In genomic region chr1:222546548-222547259, GRCh38 we compare ENCODE assay signal across 8 cellular contexts. TPM values are rescaled to one million over a fixed set of nuclear protein-coding genes. Genes with fewer than 3 reads are reported as not detected.
DNase-seq lines count a peak whose midpoint lies in the region; TF ChIP-seq lines count a peak whose summit lies in the region.

No MANE protein-coding gene starts in this region.

- H3K36me3 ChIP-seq in BJ (ENCODE audit: control insufficient read depth, insufficient read depth, low read length) (no peaks in the 10 kb centered on the region), uterus (no peaks in the 10 kb centered on the region)

- no peak overlapping the region for H3K4me3 Mint-ChIP-seq in T-helper 2 cell treated with Interferon-gamma antibody and Interleukin-4, amounts not matched to agents 5 μg/mL and 100 μg/mL, for 36 hours
- H3K4me3 Mint-ChIP-seq in activated T-helper 2 cell treated with anti-CD3 and anti-CD28 coated beads, Interferon-gamma antibody, Interleukin-2, Interleukin-4, amounts not matched to agents 10 μg/mL and 5 μg/mL and 100 μg/mL, durations not matched to agents 14 hours and 24 hours and 36 hours (ENCODE audit: low read depth), result no peak overlapping the region
- no peak overlapping the region for H3K4me3 Mint-ChIP-seq in activated naive CD4-positive, alpha-beta T cell treated with anti-CD3 and anti-CD28 coated beads, Interleukin-2, amount 10 ng/mL, durations not matched to agents 7 days and 5 days

- no peaks in the 10 kb centered on the region for H3K9me3 ChIP-seq in uterus

- no peak overlapping the region for H3K27ac Mint-ChIP-seq in T-helper 2 cell treated with Interferon-gamma antibody and Interleukin-4, amounts not matched to agents 5 μg/mL and 100 μg/mL, for 36 hours
- no peak overlapping the region for H3K27ac Mint-ChIP-seq in activated T-helper 2 cell treated with anti-CD3 and anti-CD28 coated beads, Interferon-gamma antibody, Interleukin-2, Interleukin-4, amounts not matched to agents 10 μg/mL and 5 μg/mL and 100 μg/mL, durations not matched to agents 14 hours and 24 hours and 36 hours
- no peak overlapping the region for H3K27ac Mint-ChIP-seq in activated naive CD4-positive, alpha-beta T cell treated with anti-CD3 and anti-CD28 coated beads, Interleukin-2, amount 10 ng/mL, durations not matched to agents 7 days and 5 days

- in situ Hi-C loops in KBM-7 (cut with MboI; ENCODE audit: low pct_unique_long_range_greater_than_20kb, low sequenced_read_pairs), result no loop called here

- H3K4me3 ChIP-seq in BJ (ENCODE audit: low read depth, low read length) (peak overlapping the region; percentile 2; the same call in 1 of the 2 replicates), uterus (no peak overlapping the region)

- peaks cover 10% of the 10 kb centered on the region for H3K27me3 Mint-ChIP-seq in T-helper 2 cell treated with Interferon-gamma antibody and Interleukin-4, amounts not matched to agents 5 μg/mL and 100 μg/mL, for 36 hours (ENCODE audit: low read depth)
- H3K27me3 Mint-ChIP-seq in activated T-helper 2 cell treated with anti-CD3 and anti-CD28 coated beads, Interferon-gamma antibody, Interleukin-2, Interleukin-4, amounts not matched to agents 10 μg/mL and 5 μg/mL and 100 μg/mL, durations not matched to agents 14 hours and 24 hours and 36 hours (ENCODE audit: low read depth), result peaks cover 17% of the 10 kb centered on the region
- peaks cover 26% of the 10 kb centered on the region for H3K27me3 Mint-ChIP-seq in activated naive CD4-positive, alpha-beta T cell treated with anti-CD3 and anti-CD28 coated beads, Interleukin-2, amount 10 ng/mL, durations not matched to agents 7 days and 5 days

- intact Hi-C loops in uterus (cut with DNase I; ENCODE audit: low total_unique reads), result no loop called here
- intact Hi-C loops in activated T-helper 2 cell treated with anti-CD3 and anti-CD28 coated beads, Interferon-gamma antibody, Interleukin-2, Interleukin-4, amounts not matched to agents 10 μg/mL and 5 μg/mL and 100 μg/mL, durations not matched to agents 14 hours and 24 hours and 36 hours (cut with micrococcal nuclease), result no loop called here

- no peak overlapping the region for H3K27ac ChIP-seq in uterus

- no peaks in the 10 kb centered on the region; the same call in 1 of the 2 replicates for H3K27me3 ChIP-seq in BJ (ENCODE audit: control insufficient read depth, insufficient read depth, low read length)
- no peaks in the 10 kb centered on the region for H3K27me3 ChIP-seq in uterus

- H3K4me1 ChIP-seq in uterus, result no peaks in the 10 kb centered on the region

- CTCF ChIA-PET in BJ (lab: Yijun Ruan, JAX), result interaction anchor here (1.3 kb wide), 2 partner anchors 9 to 91 kb away, joined by 5 to 8 read pairs; no protein-coding TSS in a partner anchor
- CTCF ChIA-PET in activated naive CD4-positive, alpha-beta T cell treated with anti-CD3 and anti-CD28 coated beads, Interleukin-2, amount 10 ng/mL, durations not matched to agents 7 days and 5 days (lab: Charles Lee), result no interaction called here

- H3K36me3 Mint-ChIP-seq in T-helper 2 cell treated with Interferon-gamma antibody and Interleukin-4, amounts not matched to agents 5 μg/mL and 100 μg/mL, for 36 hours (ENCODE audit: low read depth), result no peaks in the 10 kb centered on the region
- H3K36me3 Mint-ChIP-seq in activated T-helper 2 cell treated with anti-CD3 and anti-CD28 coated beads, Interferon-gamma antibody, Interleukin-2, Interleukin-4, amounts not matched to agents 10 μg/mL and 5 μg/mL and 100 μg/mL, durations not matched to agents 14 hours and 24 hours and 36 hours (ENCODE audit: low read depth), result no peaks in the 10 kb centered on the region
- no peaks in the 10 kb centered on the region for H3K36me3 Mint-ChIP-seq in activated naive CD4-positive, alpha-beta T cell treated with anti-CD3 and anti-CD28 coated beads, Interleukin-2, amount 10 ng/mL, durations not matched to agents 7 days and 5 days

- TF ChIP-seq POLR2A in uterus (IDR thresholded peaks at IDR 0.05), result no peak

- H3K9me3 Mint-ChIP-seq in T-helper 2 cell treated with Interferon-gamma antibody and Interleukin-4, amounts not matched to agents 5 μg/mL and 100 μg/mL, for 36 hours, result no peaks in the 10 kb centered on the region
- no peaks in the 10 kb centered on the region for H3K9me3 Mint-ChIP-seq in activated T-helper 2 cell treated with anti-CD3 and anti-CD28 coated beads, Interferon-gamma antibody, Interleukin-2, Interleukin-4, amounts not matched to agents 10 μg/mL and 5 μg/mL and 100 μg/mL, durations not matched to agents 14 hours and 24 hours and 36 hours
- H3K9me3 Mint-ChIP-seq in activated naive CD4-positive, alpha-beta T cell treated with anti-CD3 and anti-CD28 coated beads, Interleukin-2, amount 10 ng/mL, durations not matched to agents 7 days and 5 days, result no peaks in the 10 kb centered on the region

- POLR2A ChIA-PET in BJ (lab: Charles Lee), result no interaction called here

- TF ChIP-seq CTCF in BJ (IDR thresholded peaks at IDR 0.05; ENCODE audit: insufficient read depth, low read depth, low read length) (no peak), uterus (IDR thresholded peaks at IDR 0.05) (no peak)

- H3K4me1 Mint-ChIP-seq in T-helper 2 cell treated with Interferon-gamma antibody and Interleukin-4, amounts not matched to agents 5 μg/mL and 100 μg/mL, for 36 hours (ENCODE audit: low read depth), result no peaks in the 10 kb centered on the region
- H3K4me1 Mint-ChIP-seq in activated T-helper 2 cell treated with anti-CD3 and anti-CD28 coated beads, Interferon-gamma antibody, Interleukin-2, Interleukin-4, amounts not matched to agents 10 μg/mL and 5 μg/mL and 100 μg/mL, durations not matched to agents 14 hours and 24 hours and 36 hours (ENCODE audit: low read depth), result no peaks in the 10 kb centered on the region
- no peaks in the 10 kb centered on the region for H3K4me1 Mint-ChIP-seq in activated naive CD4-positive, alpha-beta T cell treated with anti-CD3 and anti-CD28 coated beads, Interleukin-2, amount 10 ng/mL, durations not matched to agents 7 days and 5 days

- DNase-seq in BJ (ENCODE audit: low read depth), result peak; percentile 62
- DNase-seq in KBM-7, result peak; percentile 14
- peak; percentile 85 for DNase-seq in T1000 (lab: John Stamatoyannopoulos, UW)
- DNase-seq in kidney glomerular epithelial cell (lab: John Stamatoyannopoulos, UW), result peak; percentile 68
- no peak for DNase-seq in uterus
- no peak for DNase-seq in T-helper 2 cell treated with Interferon-gamma antibody and Interleukin-4, amounts not matched to agents 5 μg/mL and 100 μg/mL, for 36 hours (ENCODE audit: low spot score)
- DNase-seq in activated T-helper 2 cell treated with anti-CD3 and anti-CD28 coated beads, Interferon-gamma antibody, Interleukin-2, Interleukin-4, amounts not matched to agents 10 μg/mL and 5 μg/mL and 100 μg/mL, durations not matched to agents 14 hours and 24 hours and 36 hours (ENCODE audit: low spot score), result no peak
- no peak for DNase-seq in activated naive CD4-positive, alpha-beta T cell treated with anti-CD3 and anti-CD28 coated beads, Interleukin-2, amount 10 ng/mL, durations not matched to agents 7 days and 5 days

RNA-seq across cellular contexts. Expression of gene HHIPL2, which starts 1.2 kb away (rescaled TPM):
- polyA plus RNA-seq in BJ (2011; rRNA removed), result 0.23 and 0.32 TPM in 2 replicates
- polyA minus RNA-seq in BJ (2011; rRNA and poly(A)+ RNA removed), result not detected in 2 replicates
- under 1 TPM in 2 of 4 donors, not detected in 2; 0.07 to 0.55 TPM for total RNA-seq in uterus
- 0.16 and 0.21 TPM in 2 replicates for total RNA-seq in activated T-helper 2 cell treated with anti-CD3 and anti-CD28 coated beads, Interferon-gamma antibody, Interleukin-2, Interleukin-4, amounts not matched to agents 10 μg/mL and 5 μg/mL and 100 μg/mL, durations not matched to agents 14 hours and 24 hours and 36 hours

RNA-seq across cellular contexts. Expression of gene TAF1A, which starts 43.0 kb away (rescaled TPM):
- polyA plus RNA-seq in BJ (2011; rRNA removed), result 2.2 and 4.2 TPM in 2 replicates
- polyA minus RNA-seq in BJ (2011; rRNA and poly(A)+ RNA removed), result 1.4 TPM in 2 replicates
- 10 to 100 TPM in 1 of 4 donors, 1 to 10 TPM in 3; 2.0 to 30.1 (median 5.6) TPM for total RNA-seq in uterus
- total RNA-seq in activated T-helper 2 cell treated with anti-CD3 and anti-CD28 coated beads, Interferon-gamma antibody, Interleukin-2, Interleukin-4, amounts not matched to agents 10 μg/mL and 5 μg/mL and 100 μg/mL, durations not matched to agents 14 hours and 24 hours and 36 hours, result 17.6 and 17.9 TPM in 2 replicates

Comparison
In these comparisons a context has a peak if more than half of its experiments do, and no peak if none do; other contexts are left out.
1. DNase-seq: peak in BJ (single experiment), KBM-7 (single experiment), T1000 (single experiment) and kidney glomerular epithelial cell (single experiment); none in uterus (0 of 2), T-helper 2 cell treated with Interferon-gamma antibody and Interleukin-4, amounts not matched to agents 5 μg/mL and 100 μg/mL, for 36 hours (single experiment), activated T-helper 2 cell treated with anti-CD3 and anti-CD28 coated beads, Interferon-gamma antibody, Interleukin-2, Interleukin-4, amounts not matched to agents 10 μg/mL and 5 μg/mL and 100 μg/mL, durations not matched to agents 14 hours and 24 hours and 36 hours (single experiment) and activated naive CD4-positive, alpha-beta T cell treated with anti-CD3 and anti-CD28 coated beads, Interleukin-2, amount 10 ng/mL, durations not matched to agents 7 days and 5 days (single experiment).